ENCODE assay signal across 2 cellular contexts in genomic region chr17:76588182-76588581, GRCh38.
TF ChIP-seq lines count a peak whose summit lies in the region.

No MANE protein-coding gene starts in this region.

TF ChIP-seq in HepG2, 621 proteins besides CTCF, POLR2A, EP300 and RAD21:
- TF ChIP-seq ZNF510 (CRISPR knock-in tag; IDR thresholded peaks at IDR 0.05; ENCODE audit: low read depth) (0 out of 2 replicates have a peak, but pooled peaks have one; percentile 25), HDAC6 (IDR thresholded peaks at IDR 0.05; ENCODE audit: low read depth, low read length) (no peak), NR2F6 (IDR thresholded peaks at IDR 0.05) (peak; percentile 61), NR2F6 (CRISPR knock-in tag; IDR thresholded peaks at IDR 0.05) (peak; percentile 36; the same call in 1 of the 2 replicates), CREBL2 (CRISPR knock-in tag; IDR thresholded peaks at IDR 0.05; ENCODE audit: borderline replicate concordance) (no peak), TBX3 (IDR thresholded peaks at IDR 0.05; ENCODE audit: borderline replicate concordance) (no peak), NR2F1 (CRISPR knock-in tag; IDR thresholded peaks at IDR 0.05) (peak in 1 of 2 experiments; percentile 31; a peak in 1 of 4 replicates), NR2F2 (IDR thresholded peaks at IDR 0.05; ENCODE audit: borderline replicate concordance, low read depth) (peak; percentile 48; the same call in 1 of the 2 replicates), ZNF18 (CRISPR knock-in tag; IDR thresholded peaks at IDR 0.05; ENCODE audit: insufficient replicate concordance) (peak; percentile 33)
TF ChIP-seq in HepG2: peak in this region for 5.

TF ChIP-seq in WTC11, 78 proteins besides CTCF, POLR2A, EP300 and RAD21:
- TF ChIP-seq CDX4 (CRISPR knock-in tag; IDR thresholded peaks at IDR 0.05; ENCODE audit: borderline replicate concordance) (no peak), EMX1 (CRISPR knock-in tag; IDR thresholded peaks at IDR 0.05) (no peak), MAX (CRISPR knock-in tag; IDR thresholded peaks at IDR 0.05) (no peak), OVOL2 (CRISPR knock-in tag; IDR thresholded peaks at IDR 0.05; ENCODE audit: borderline replicate concordance) (no peak), ATF6 (CRISPR knock-in tag; IDR thresholded peaks at IDR 0.05) (no peak), ZSCAN18 (CRISPR knock-in tag; IDR thresholded peaks at IDR 0.05) (no peak), NFATC4 (CRISPR knock-in tag; IDR thresholded peaks at IDR 0.05) (no peak), ZNF232 (CRISPR knock-in tag; IDR thresholded peaks at IDR 0.05) (no peak), ATF1 (CRISPR knock-in tag; IDR thresholded peaks at IDR 0.05) (no peak), E2F4 (CRISPR knock-in tag; IDR thresholded peaks at IDR 0.05; ENCODE audit: borderline replicate concordance, low read depth) (no peak)
